In the genomic region with DNA sequence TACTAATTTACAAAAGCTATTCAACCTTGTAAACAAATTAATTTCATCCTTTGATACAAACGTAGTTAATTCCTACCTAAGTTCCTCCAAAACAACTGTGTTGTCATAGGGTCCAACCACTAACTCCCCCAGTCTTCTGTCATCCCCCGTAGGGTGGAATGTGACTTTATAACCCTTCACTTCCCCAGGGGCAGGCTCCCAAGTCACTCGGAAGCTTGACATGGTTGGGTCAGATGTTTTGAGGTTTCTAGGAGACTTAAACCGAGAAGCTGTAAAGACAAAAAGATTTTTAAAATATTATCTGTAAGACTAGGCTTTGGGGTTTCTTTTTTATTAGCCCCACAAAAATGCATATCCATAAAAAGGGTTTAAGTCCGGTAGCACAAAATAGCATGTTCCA, we compare ENCODE assay signal across 20 cellular contexts. TPM values are rescaled to one million over a fixed set of nuclear protein-coding genes. Genes with fewer than 3 reads are reported as not detected.
"Had no signal": no experiment of that assay in that cellular context is flagged by ENCODE, and none has a peak within 500 bp of the region (broad histone marks: within the 10 kb centered on the region; RNA-seq: fewer than 3 reads in every experiment).

No MANE protein-coding gene starts in this region.

- H3K36me3 ChIP-seq: left lung had no signal

- H3K4me1 Mint-ChIP-seq: activated B cell treated with CpG ODN at 0.5 μM for 24 hours; activated CD4-positive, alpha-beta memory T cell treated with anti-CD3 and anti-CD28 coated beads, Interleukin-2, amount 10 ng/mL, durations not matched to agents 7 days and 5 days; activated CD8-positive, alpha-beta memory T cell treated with anti-CD3 and anti-CD28 coated beads, Interleukin-2, amount 10 ng/mL, durations not matched to agents 7 days and 5 days; activated naive CD8-positive, alpha-beta T cell treated with anti-CD3 and anti-CD28 coated beads for 36 hours; naive thymus-derived CD8-positive, alpha-beta T cell; T-cell had no signal

- H3K27ac Mint-ChIP-seq: activated B cell treated with CpG ODN at 0.5 μM for 24 hours; activated CD4-positive, alpha-beta memory T cell treated with anti-CD3 and anti-CD28 coated beads, Interleukin-2, amount 10 ng/mL, durations not matched to agents 7 days and 5 days; activated CD8-positive, alpha-beta memory T cell treated with anti-CD3 and anti-CD28 coated beads, Interleukin-2, amount 10 ng/mL, durations not matched to agents 7 days and 5 days; activated naive CD8-positive, alpha-beta T cell treated with anti-CD3 and anti-CD28 coated beads for 36 hours; naive thymus-derived CD8-positive, alpha-beta T cell; T-cell had no signal

- H3K9me3 ChIP-seq: left lung, mucosa of descending colon, tibial artery had no signal

- H3K4me3 Mint-ChIP-seq: activated B cell treated with CpG ODN at 0.5 μM for 24 hours; activated CD4-positive, alpha-beta memory T cell treated with anti-CD3 and anti-CD28 coated beads, Interleukin-2, amount 10 ng/mL, durations not matched to agents 7 days and 5 days; activated CD8-positive, alpha-beta memory T cell treated with anti-CD3 and anti-CD28 coated beads, Interleukin-2, amount 10 ng/mL, durations not matched to agents 7 days and 5 days; activated naive CD8-positive, alpha-beta T cell treated with anti-CD3 and anti-CD28 coated beads for 36 hours; naive thymus-derived CD8-positive, alpha-beta T cell; T-cell had no signal

- H3K4me3 ChIP-seq: dorsolateral prefrontal cortex, left lung, mucosa of descending colon had no signal

- H3K27ac ChIP-seq: dorsolateral prefrontal cortex, left lung had no signal

- H3K27me3 ChIP-seq: dorsolateral prefrontal cortex, left lung, tibial artery had no signal

- DNase-seq: activated B cell treated with CpG ODN at 0.5 μM for 24 hours; activated CD4-positive, alpha-beta memory T cell treated with anti-CD3 and anti-CD28 coated beads, Interleukin-2, amount 10 ng/mL, durations not matched to agents 7 days and 5 days; activated CD4-positive, alpha-beta T cell treated with anti-CD3 and anti-CD28 coated beads for 48 hours; activated CD8-positive, alpha-beta memory T cell treated with anti-CD3 and anti-CD28 coated beads, Interleukin-2, amount 10 ng/mL, durations not matched to agents 7 days and 5 days; activated naive CD4-positive, alpha-beta T cell; activated naive CD8-positive, alpha-beta T cell treated with anti-CD3 and anti-CD28 coated beads for 36 hours; amniotic stem cell; dorsolateral prefrontal cortex; erythroblast; hypothalamus; kidney; left lung; mucosa of descending colon; naive thymus-derived CD8-positive, alpha-beta T cell; stimulated activated naive CD8-positive, alpha-beta T cell treated with anti-CD3 and anti-CD28 coated beads, Interleukin-15, Interleukin-2, amounts not matched to agents 100 U/mL and 50 U/mL, for 24 hours; substantia nigra; T-cell; tibial artery had no signal

- H3K27me3 Mint-ChIP-seq: activated CD4-positive, alpha-beta memory T cell treated with anti-CD3 and anti-CD28 coated beads, Interleukin-2, amount 10 ng/mL, durations not matched to agents 7 days and 5 days had no signal

- FAIRE-seq: colon, frontal cortex, kidney had no signal

- H3K9me3 Mint-ChIP-seq: activated B cell treated with CpG ODN at 0.5 μM for 24 hours; activated CD4-positive, alpha-beta memory T cell treated with anti-CD3 and anti-CD28 coated beads, Interleukin-2, amount 10 ng/mL, durations not matched to agents 7 days and 5 days; activated naive CD8-positive, alpha-beta T cell treated with anti-CD3 and anti-CD28 coated beads for 36 hours; naive thymus-derived CD8-positive, alpha-beta T cell; T-cell had no signal

- H3K4me1 ChIP-seq: left lung had no signal

- H3K36me3 Mint-ChIP-seq: activated CD8-positive, alpha-beta memory T cell treated with anti-CD3 and anti-CD28 coated beads, Interleukin-2, amount 10 ng/mL, durations not matched to agents 7 days and 5 days; activated naive CD8-positive, alpha-beta T cell treated with anti-CD3 and anti-CD28 coated beads for 36 hours; naive thymus-derived CD8-positive, alpha-beta T cell; T-cell had no signal

RNA-seq across cellular contexts. Expression of a gene that starts 50.3 kb away (rescaled TPM):
- total RNA-seq: activated B cell treated with CpG ODN at 0.5 μM for 24 hours; activated CD4-positive, alpha-beta memory T cell treated with anti-CD3 and anti-CD28 coated beads, Interleukin-2, amount 10 ng/mL, durations not matched to agents 7 days and 5 days; activated CD8-positive, alpha-beta memory T cell treated with anti-CD3 and anti-CD28 coated beads, Interleukin-2, amount 10 ng/mL, durations not matched to agents 7 days and 5 days; naive thymus-derived CD8-positive, alpha-beta T cell had no signal
- polyA plus RNA-seq: naive thymus-derived CD8-positive, alpha-beta T cell had no signal
